In the genomic region with DNA sequence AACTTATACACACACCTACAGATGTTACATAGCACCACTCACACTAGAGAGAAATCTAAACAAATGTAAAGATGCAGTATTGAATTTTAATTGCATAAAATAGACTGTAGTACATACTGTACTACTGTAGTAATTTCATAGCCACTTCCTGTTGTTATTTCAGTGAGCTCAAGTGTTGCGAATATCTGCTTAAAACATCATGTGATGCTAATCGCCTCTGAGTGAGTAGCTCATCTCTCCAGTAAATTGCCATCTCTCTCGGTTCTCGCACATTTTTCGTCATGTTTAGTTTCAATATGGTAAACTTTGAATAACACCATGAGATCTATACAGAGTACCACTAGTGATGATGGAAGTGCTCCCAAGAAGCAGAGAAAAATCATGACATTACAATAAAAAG, we compare ENCODE assay signal across 19 cellular contexts. TPM values are rescaled to one million over a fixed set of nuclear protein-coding genes. Genes with fewer than 3 reads are reported as not detected.
DNase-seq lines count a peak whose midpoint lies in the region; ATAC-seq and TF ChIP-seq lines count a peak whose summit lies in the region.
"Had no signal": no experiment of that assay in that cellular context is flagged by ENCODE, and none has a peak within 500 bp of the region (broad histone marks: within the 10 kb centered on the region; RNA-seq: fewer than 3 reads in every experiment).

No MANE protein-coding gene starts in this region.

- H2AFZ ChIP-seq in trophoblast cell (ENCODE audit: insufficient read depth, low read length, poor library complexity), result no peak overlapping the region
- H2AFZ ChIP-seq: GM23338 had no signal

- H3K18ac ChIP-seq in trophoblast cell (ENCODE audit: low read length), result no peak overlapping the region

- H3K23ac ChIP-seq in trophoblast cell (ENCODE audit: low read length), result no peak overlapping the region

- no peak overlapping the region for H4K8ac ChIP-seq in trophoblast cell (ENCODE audit: low read depth, low read length)

- H3K4me2 ChIP-seq in trophoblast cell (ENCODE audit: low read length), result no peak overlapping the region
- H3K4me2 ChIP-seq: GM23338, KMS-11 had no signal

- TF ChIP-seq EP300 in suprapubic skin (IDR thresholded peaks at IDR 0.05), result no peak
- TF ChIP-seq EP300 in upper lobe of left lung (IDR thresholded peaks at IDR 0.05), result no peak

- TF ChIP-seq POLR2A in suprapubic skin (IDR thresholded peaks at IDR 0.05) (no peak), upper lobe of left lung (IDR thresholded peaks at IDR 0.05) (no peak)

- H3K36me3 Mint-ChIP-seq in effector memory CD8-positive, alpha-beta T cell (ENCODE audit: insufficient read depth), result no peaks in the 10 kb centered on the region
- H3K36me3 Mint-ChIP-seq in natural killer cell, result peaks cover 9% of the 10 kb centered on the region

- H3K79me2 ChIP-seq in trophoblast cell (ENCODE audit: control insufficient read depth, insufficient read depth, low read length, poor library complexity), result no peaks in the 10 kb centered on the region

- H3K79me1 ChIP-seq in trophoblast cell (ENCODE audit: low read length), result no peaks in the 10 kb centered on the region

- ATAC-seq in RWPE2 (ENCODE audit: low read depth) (no peak), natural killer cell (peak; percentile 88 to 91 (median 91)), upper lobe of left lung (ENCODE audit: low FRiP score in 2 of 2) (no peak)
- peak; percentile 80 for ATAC-seq in effector memory CD8-positive, alpha-beta T cell (replicated peaks)
- ATAC-seq: GM12878, GM23338 had no signal

- no peak overlapping the region for H2BK120ac ChIP-seq in trophoblast cell (ENCODE audit: insufficient read depth, low read length, poor library complexity)

- H3K4me1 Mint-ChIP-seq in effector memory CD8-positive, alpha-beta T cell (ENCODE audit: low read depth in 2 of 2), result peaks cover 0 to 7% of the 10 kb centered on the region in 2 donors
- peaks cover 15 to 23% of the 10 kb centered on the region in 2 donors for H3K4me1 Mint-ChIP-seq in natural killer cell
- H3K4me1 Mint-ChIP-seq: GM23338 had no signal

- WGBS in suprapubic skin, result 86% methylated on average over 5 of the region's 5 CpGs
- no CpG with 5 or more reads among the region's 5 CpGs for WGBS in trophoblast cell (ENCODE audit: extremely low coverage, insufficient coverage, insufficient read length)
- WGBS in upper lobe of left lung, 2 donors, result 77 to 80% methylated on average over 5 of the region's 5 CpGs

- intact Hi-C loops in natural killer cell (cut with micrococcal nuclease), result no loop called here

- peaks cover 23% of the 10 kb centered on the region for H3K4me1 ChIP-seq in RWPE2 (ENCODE audit: insufficient read depth, poor library complexity, severe bottlenecking)
- H3K4me1 ChIP-seq in suprapubic skin, result peaks cover 11% of the 10 kb centered on the region
- no peaks in the 10 kb centered on the region for H3K4me1 ChIP-seq in trophoblast cell (ENCODE audit: control insufficient read depth in 1 of 2, insufficient read depth in 2 of 2, low read length in 2 of 2)
- no peaks in the 10 kb centered on the region for H3K4me1 ChIP-seq in upper lobe of left lung

- no peak overlapping the region for H2AK5ac ChIP-seq in trophoblast cell (ENCODE audit: low read length)

- no peak overlapping the region for H2BK5ac ChIP-seq in trophoblast cell (ENCODE audit: low read depth, low read length, poor library complexity)

- H3K27me3 Mint-ChIP-seq in effector memory CD8-positive, alpha-beta T cell, result peaks cover 5 to 18% of the 10 kb centered on the region in 2 donors
- peaks cover 5 to 9% of the 10 kb centered on the region in 2 donors for H3K27me3 Mint-ChIP-seq in natural killer cell (ENCODE audit: low read depth in 2 of 2)

- H3K27ac Mint-ChIP-seq in effector memory CD8-positive, alpha-beta T cell, result peak overlapping the region in 1 of 2 donors; percentile 81
- peak overlapping the region; percentile 10 to 58 for H3K27ac Mint-ChIP-seq in natural killer cell
- H3K27ac Mint-ChIP-seq: GM23338 had no signal

- no peaks in the 10 kb centered on the region for H3K36me3 ChIP-seq in RWPE2 (ENCODE audit: low read depth)
- H3K36me3 ChIP-seq in suprapubic skin, result no peaks in the 10 kb centered on the region
- H3K36me3 ChIP-seq in trophoblast cell (ENCODE audit: control insufficient read depth in 1 of 2, insufficient read depth in 2 of 2, low read length in 2 of 2), result no peaks in the 10 kb centered on the region
- no peaks in the 10 kb centered on the region for H3K36me3 ChIP-seq in upper lobe of left lung
- H3K36me3 ChIP-seq: MG63 had no signal

- no peaks in the 10 kb centered on the region for H3K27me3 ChIP-seq in RWPE2 (ENCODE audit: insufficient read depth, poor library complexity, severe bottlenecking)
- peaks cover 3% of the 10 kb centered on the region for H3K27me3 ChIP-seq in suprapubic skin
- H3K27me3 ChIP-seq in trophoblast cell (ENCODE audit: insufficient read depth, low read length), result no peaks in the 10 kb centered on the region
- no peaks in the 10 kb centered on the region for H3K27me3 ChIP-seq in upper lobe of left lung
- H3K27me3 ChIP-seq: MG63 had no signal

- H3K9me3 ChIP-seq in RWPE2 (ENCODE audit: severe bottlenecking) (peaks cover 3% of the 10 kb centered on the region), suprapubic skin (no peaks in the 10 kb centered on the region), trophoblast cell (ENCODE audit: insufficient read depth, low read depth, low read length) (no peaks in the 10 kb centered on the region), upper lobe of left lung (peaks cover 0 to 4% (median 2%) of the 10 kb centered on the region in 4 donors)

- H3K4ac ChIP-seq in trophoblast cell (ENCODE audit: low read depth, low read length), result no peak overlapping the region

- no peak overlapping the region for H3K14ac ChIP-seq in trophoblast cell (ENCODE audit: low read length)

- H3K9ac ChIP-seq in trophoblast cell (ENCODE audit: low read length), result no peak overlapping the region
- H3K9ac ChIP-seq: KMS-11 had no signal

- peak; percentile 8 to 21 for DNase-seq in AML-193 (lab: John Stamatoyannopoulos, UW)
- DNase-seq in RWPE2 (ENCODE audit: low spot score), result no peak
- no peak for DNase-seq in effector memory CD8-positive, alpha-beta T cell
- DNase-seq in natural killer cell, result no peak
- DNase-seq in suprapubic skin (ENCODE audit: low spot score in 2 of 2), result no peak
- DNase-seq in trophoblast cell, result no peak
- no peak for DNase-seq in GM20000 (ENCODE audit: low spot score)
- DNase-seq in upper lobe of left lung, result no peak
- DNase-seq: C1 segment of cervical spinal cord, DMS 273 treated with DMSO at 0.1 percent for 48 hours, GDM1, MG63, NCI-H1092 treated with DMSO at 0.1 percent for 48 hours, NCI-H1694, NCI-H510A treated with DMSO at 0.1 percent for 48 hours, SIG-M5 had no signal

- no peak overlapping the region for H4K91ac ChIP-seq in trophoblast cell (ENCODE audit: low read depth, low read length)

- H3K4me3 Mint-ChIP-seq in effector memory CD8-positive, alpha-beta T cell, result peak overlapping the region in 1 of 2 donors; percentile 47
- H3K4me3 Mint-ChIP-seq in natural killer cell, result peak overlapping the region; percentile 43
- H3K4me3 Mint-ChIP-seq: GM23338 had no signal

- no peak overlapping the region for H2BK12ac ChIP-seq in trophoblast cell (ENCODE audit: low read length)

- H3K9me3 Mint-ChIP-seq in effector memory CD8-positive, alpha-beta T cell, result no peaks in the 10 kb centered on the region
- H3K9me3 Mint-ChIP-seq in natural killer cell, result peaks cover 0 to 2% of the 10 kb centered on the region in 2 donors
- H3K9me3 Mint-ChIP-seq: GM23338 had no signal

- no peak for TF ChIP-seq CTCF in RWPE2 (IDR thresholded peaks at IDR 0.05; ENCODE audit: poor library complexity, severe bottlenecking)
- TF ChIP-seq CTCF in natural killer cell (IDR thresholded peaks at IDR 0.05), result no peak
- TF ChIP-seq CTCF in suprapubic skin (IDR thresholded peaks at IDR 0.05), result no peak
- TF ChIP-seq CTCF in GM20000 (IDR thresholded peaks at IDR 0.05; ENCODE audit: extremely low read depth, missing control alignments), result no peak
- TF ChIP-seq CTCF in upper lobe of left lung (IDR thresholded peaks at IDR 0.05), result no peak

- H4K12ac ChIP-seq in trophoblast cell (ENCODE audit: low read depth, low read length), result no peak overlapping the region

- H3K4me3 ChIP-seq in RWPE2 (ENCODE audit: severe bottlenecking) (no peak overlapping the region), suprapubic skin (no peak overlapping the region), trophoblast cell (ENCODE audit: low read depth, low read length) (no peak overlapping the region), upper lobe of left lung (no peak overlapping the region)
- H3K4me3 ChIP-seq: GM12878, GM23338, MG63 had no signal

- peak overlapping the region; percentile 33 for H3K27ac ChIP-seq in RWPE2 (ENCODE audit: poor library complexity, severe bottlenecking)
- H3K27ac ChIP-seq in suprapubic skin, result no peak overlapping the region
- H3K27ac ChIP-seq in trophoblast cell (ENCODE audit: low read depth, low read length), result no peak overlapping the region
- no peak overlapping the region for H3K27ac ChIP-seq in upper lobe of left lung
- H3K27ac ChIP-seq: KMS-11 had no signal

RNA-seq across cellular contexts. Expression of a gene that starts 22.0 kb away (rescaled TPM):
- total RNA-seq in natural killer cell, result 1 to 10 TPM; 2.3 to 7.1 (median 5.8) TPM
- total RNA-seq in suprapubic skin, result 100 to 1,000 TPM in 1 of 4 donors, 10 to 100 TPM in 3; 25.6 to 104 (median 39.1) TPM
- 0.17 and 0.18 TPM in 2 replicates for polyA plus RNA-seq in trophoblast cell (2013)
- total RNA-seq in upper lobe of left lung, result 10 to 100 TPM; 14.4 to 47.1 (median 24.4) TPM

RNA-seq across cellular contexts. Expression of a gene that starts 38.5 kb away (rescaled TPM):
- total RNA-seq in natural killer cell (10 to 100 TPM; 33.0 to 46.5 (median 40.9) TPM), suprapubic skin (10 to 100 TPM; 31.4 to 67.8 (median 47.8) TPM), upper lobe of left lung (10 to 100 TPM in 5 of 6 donors, 1 to 10 TPM in 1; 8.8 to 28.6 (median 16.5) TPM)
- polyA plus RNA-seq in trophoblast cell (2013), result 10.4 and 10.8 TPM in 2 replicates

RNA-seq across cellular contexts. Expression of a gene that starts 38.6 kb away (rescaled TPM):
- 10 to 100 TPM; 37.4 to 44.4 (median 41.9) TPM for total RNA-seq in natural killer cell
- total RNA-seq in suprapubic skin, result 10 to 100 TPM; 18.8 to 57.9 (median 20.9) TPM
- polyA plus RNA-seq in trophoblast cell (2013), result 17.5 and 17.9 TPM in 2 replicates
- 10 to 100 TPM; 14.1 to 84.9 (median 19.7) TPM for total RNA-seq in upper lobe of left lung

Comparison
In these comparisons a context has a peak if more than half of its experiments do, and no peak if none do; other contexts are left out.
1. DNase-seq: peak in AML-193 (2 of 2); none in RWPE2 (single experiment), effector memory CD8-positive, alpha-beta T cell (0 of 3), natural killer cell (single experiment), suprapubic skin (0 of 2), trophoblast cell (0 of 2), GM20000 (single experiment) and upper lobe of left lung (0 of 2).
2. ATAC-seq: peak in effector memory CD8-positive, alpha-beta T cell (single experiment) and natural killer cell (3 of 3); none in RWPE2 (single experiment) and upper lobe of left lung (0 of 2).